8 cellular contexts compared by ENCODE assay signal in genomic region chr9:131677445-131678180, GRCh38.
A peak's percentile ranks its signal among the peaks of the same experiment; 100 is the strongest.
DNase-seq lines count a peak whose midpoint lies in the region; ATAC-seq and TF ChIP-seq lines count a peak whose summit lies in the region.

No MANE protein-coding gene starts in this region.

- H3K4me3 ChIP-seq in AG10803 (ENCODE audit: low read length) = peak overlapping the region; percentile 32
- H3K4me3 ChIP-seq in mesodermal cell (ENCODE audit: extremely low read depth, insufficient read depth, low read length, poor library complexity, severe bottlenecking) = no peak overlapping the region

- H3K9me3 ChIP-seq in mesodermal cell (ENCODE audit: control insufficient read depth, low read length) = no peaks in the 10 kb centered on the region

- peak; percentile 37 for TF ChIP-seq CTCF in AG10803 (conservative IDR thresholded peaks at IDR 0.05; ENCODE audit: low read length)

- DNase-seq in AG10803 (ENCODE audit: low read depth) (peak; percentile 70), NCI-H82 treated with DMSO at 0.1 percent for 48 hours (lab: John Stamatoyannopoulos, UW; ENCODE audit: unreplicated experiment) (peak; percentile 54), dedifferentiated amniotic fluid mesenchymal stem cell (ENCODE audit: extremely low spot score) (peak; percentile 60), ecto neural progenitor cell (ENCODE audit: low spot score) (no peak), NCI-H1092 (lab: John Stamatoyannopoulos, UW) (no peak)

- ATAC-seq in HG03469 (IDR thresholded peaks at IDR 0.05; ENCODE audit: unreplicated experiment) = no peak

- TF ChIP-seq POLR2A in GM19193 (IDR thresholded peaks at IDR 0.05; ENCODE audit: extremely low read depth, insufficient read depth, insufficient read length) = peak; percentile 51

- H3K36me3 ChIP-seq in mesodermal cell (ENCODE audit: control insufficient read depth, insufficient read depth, low read length) = peaks cover 4% of the 10 kb centered on the region

- H3K4me1 ChIP-seq in mesodermal cell (ENCODE audit: control insufficient read depth, insufficient read depth, low read length, poor library complexity, severe bottlenecking) = peaks cover 80% of the 10 kb centered on the region

- WGBS in mesodermal cell (ENCODE audit: insufficient coverage in 2 of 2), 2 experiments = 44 to 46% methylated on average over 5 to 6 of the region's 9 CpGs

- peak overlapping the region; percentile 95 for H3K27ac ChIP-seq in mesodermal cell (ENCODE audit: low read depth, low read length, severe bottlenecking)

Comparison
In these comparisons a context has a peak if more than half of its experiments do, and no peak if none do; other contexts are left out.
1. DNase-seq: peak in AG10803 (single experiment), NCI-H82 treated with DMSO at 0.1 percent for 48 hours (single experiment) and dedifferentiated amniotic fluid mesenchymal stem cell (single experiment); none in ecto neural progenitor cell (single experiment) and NCI-H1092 (single experiment).